Comparison of ENCODE assay signal across 8 cellular contexts in the genomic region with DNA sequence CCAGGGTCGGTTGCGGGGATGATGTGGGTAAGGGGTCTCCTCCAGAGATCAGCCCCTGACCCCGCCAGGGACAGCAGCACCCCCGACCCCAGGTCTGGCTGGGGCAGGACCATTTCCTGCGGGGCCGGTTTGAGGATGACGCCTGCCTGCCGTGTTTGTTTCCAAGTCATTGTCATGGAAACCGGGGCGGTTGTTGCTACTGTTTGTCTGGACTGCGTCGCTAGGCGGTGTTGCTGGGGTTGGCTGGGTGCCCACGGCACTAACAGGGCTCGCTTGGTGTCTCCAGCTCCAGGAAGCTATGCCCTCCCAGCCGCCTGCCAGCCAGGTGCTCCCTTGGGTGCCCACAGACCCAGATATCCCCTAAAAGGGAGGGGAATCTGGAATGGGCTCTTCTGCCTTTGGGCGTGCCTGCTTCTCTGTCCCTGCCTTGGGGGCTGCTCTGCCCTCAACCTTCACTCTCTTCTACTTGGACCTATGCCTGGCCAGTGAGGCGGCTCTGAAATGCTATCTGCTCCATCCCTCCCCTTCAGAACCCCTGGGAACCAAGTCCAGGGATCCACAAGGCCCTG. TPM values are rescaled to one million over a fixed set of nuclear protein-coding genes. Genes with fewer than 3 reads are reported as not detected.
DNase-seq lines count a peak whose midpoint lies in the region; ATAC-seq and TF ChIP-seq lines count a peak whose summit lies in the region.

No MANE protein-coding gene starts in this region.

- H3K27ac Mint-ChIP-seq in activated naive CD8-positive, alpha-beta T cell treated with anti-CD3 and anti-CD28 coated beads, Interleukin-2, amount 10 ng/mL, durations not matched to agents 7 days and 5 days = peak overlapping the region; percentile 97

- no peak overlapping the region for H2AFZ ChIP-seq in HCT116 (ENCODE audit: low read depth, low read length, poor library complexity, severe bottlenecking)
- H2AFZ ChIP-seq in trophoblast cell (ENCODE audit: insufficient read depth, low read length, poor library complexity) = peak overlapping the region; percentile 19

- peak overlapping the region; percentile 100 for H3K4me2 ChIP-seq in HCT116 (ENCODE audit: low read length)
- H3K4me2 ChIP-seq in trophoblast cell (ENCODE audit: low read length) = peak overlapping the region; percentile 56

- peaks cover 23 to 67% of the 10 kb centered on the region in 2 experiments for H3K4me1 ChIP-seq in HCT116 (ENCODE audit: control insufficient read depth in 1 of 2, insufficient read depth in 2 of 2, low read length in 2 of 2)
- H3K4me1 ChIP-seq in trophoblast cell (ENCODE audit: control insufficient read depth in 1 of 2, insufficient read depth in 2 of 2, low read length in 2 of 2) = peaks cover 21 to 31% of the 10 kb centered on the region in 2 experiments
- H3K4me1 ChIP-seq in thyroid gland = peaks cover 50 to 74% of the 10 kb centered on the region in 2 donors

- H4K12ac ChIP-seq in trophoblast cell (ENCODE audit: low read depth, low read length) = no peak overlapping the region

- no TSS peak for BruUV-seq in HCT116 (replicated peaks; lab: Mats Ljungman, UMichigan)

- peak overlapping the region; percentile 58 for H3K27ac ChIP-seq in HCT116 (ENCODE audit: low read depth, low read length)
- H3K27ac ChIP-seq in trophoblast cell (ENCODE audit: low read depth, low read length) = no peak overlapping the region
- peak overlapping the region; percentile 90 to 97 (median 95) for H3K27ac ChIP-seq in thyroid gland

- H4K91ac ChIP-seq in trophoblast cell (ENCODE audit: low read depth, low read length) = peak overlapping the region; percentile 91

- no peaks in the 10 kb centered on the region for H3K36me3 ChIP-seq in HCT116 (ENCODE audit: control insufficient read depth in 1 of 2, insufficient read depth in 2 of 2, low read length in 2 of 2)
- peaks cover 2 to 5% of the 10 kb centered on the region in 2 experiments for H3K36me3 ChIP-seq in trophoblast cell (ENCODE audit: control insufficient read depth in 1 of 2, insufficient read depth in 2 of 2, low read length in 2 of 2)
- peaks cover 4 to 6% of the 10 kb centered on the region in 2 donors for H3K36me3 ChIP-seq in thyroid gland

- peak overlapping the region; percentile 20 for H2BK12ac ChIP-seq in trophoblast cell (ENCODE audit: low read length)

- DNase-seq in DMS53 (lab: John Stamatoyannopoulos, UW) = peak; percentile 98
- peak; percentile 95 for DNase-seq in HCT116 (ENCODE audit: low read depth, low spot score)
- DNase-seq in NCI-H1092 treated with DMSO at 0.1 percent for 48 hours (lab: John Stamatoyannopoulos, UW) = peak; percentile 94
- peak; percentile 76 for DNase-seq in SKM-1 treated with dmso at 0.1 percent for 144 hours (lab: John Stamatoyannopoulos, UW; ENCODE audit: unreplicated experiment)
- peak; percentile 87 for DNase-seq in activated naive CD8-positive, alpha-beta T cell treated with anti-CD3 and anti-CD28 coated beads, Interleukin-2, amount 10 ng/mL, durations not matched to agents 7 days and 5 days
- DNase-seq in Right ventricle myocardium inferior (ENCODE audit: missing footprints) = peak; percentile 97
- peak; percentile 98 to 99 for DNase-seq in trophoblast cell
- DNase-seq in thyroid gland = peak; percentile 97 to 98

- peak overlapping the region; percentile 50 for H4K8ac ChIP-seq in trophoblast cell (ENCODE audit: low read depth, low read length)

- RAD21 ChIA-PET in HCT116 (lab: Charles Lee; ENCODE audit: low non-redundant PET in 1 of 2, low total read pairs in 2 of 2, uncharacterized antibody in 2 of 2, unreplicated experiment in 2 of 2) = interaction anchor here in 1 of 2 experiments (1.7 to 2.0 kb wide), 2 partner anchors 8 to 46 kb away, joined by 5 to 16 read pairs; no protein-coding TSS in a partner anchor

- H2BK5ac ChIP-seq in trophoblast cell (ENCODE audit: low read depth, low read length, poor library complexity) = peak overlapping the region; percentile 36

- H3K36me3 Mint-ChIP-seq in activated naive CD8-positive, alpha-beta T cell treated with anti-CD3 and anti-CD28 coated beads, Interleukin-2, amount 10 ng/mL, durations not matched to agents 7 days and 5 days = peaks cover 3% of the 10 kb centered on the region

- peak overlapping the region; percentile 31 for H3K18ac ChIP-seq in trophoblast cell (ENCODE audit: low read length)

- H4K20me1 ChIP-seq in HCT116 (ENCODE audit: insufficient read depth) = no peaks in the 10 kb centered on the region

- H3K9ac ChIP-seq in HCT116 (ENCODE audit: low read length) = peak overlapping the region; percentile 99
- H3K9ac ChIP-seq in trophoblast cell (ENCODE audit: low read length) = no peak overlapping the region

- POLR2A ChIA-PET in HCT116 (lab: Charles Lee) = interaction anchor here (2.2 kb wide), 1 partner anchor 9 kb away, joined by 29 read pairs; a partner anchor contains a TSS
- POLR2A ChIA-PET in activated naive CD8-positive, alpha-beta T cell treated with anti-CD3 and anti-CD28 coated beads, Interleukin-2, amount 10 ng/mL, durations not matched to agents 7 days and 5 days (lab: Charles Lee) = interaction anchor here (0.9 to 3.1 kb wide), 7 partner anchors 9 to 181 kb away, joined by 3 to 118 read pairs (median 5); a partner anchor contains a TSS

- peak overlapping the region; percentile 50 for H3K14ac ChIP-seq in trophoblast cell (ENCODE audit: low read length)

- TF ChIP-seq POLR2A in HCT116 (IDR thresholded peaks at IDR 0.05; ENCODE audit: borderline replicate concordance, extremely low read depth, insufficient read depth, insufficient read length) = no peak
- TF ChIP-seq POLR2A in thyroid gland (IDR thresholded peaks at IDR 0.05) = peak in 1 of 2 donors; percentile 26

- TF ChIP-seq CTCF in HCT116 (IDR thresholded peaks at IDR 0.05 in 2 of 3, conservative IDR thresholded peaks at IDR 0.05 in 1 of 3; ENCODE audit: borderline replicate concordance in 1 of 3, insufficient read depth in 1 of 3, low read depth in 2 of 3, low read length in 2 of 3) (no peak), thyroid gland (IDR thresholded peaks at IDR 0.05) (peak in 3 of 6 experiments; percentile 14 to 22 (median 15))

- CTCF ChIA-PET in HCT116 (lab: Charles Lee) = interaction anchor here (0.6 to 2.4 kb wide), 6 partner anchors 8 to 112 kb away, joined by 3 to 73 read pairs (median 18); no protein-coding TSS in a partner anchor

- H3K27me3 ChIP-seq in HCT116 (ENCODE audit: insufficient read depth, low read length) = no peaks in the 10 kb centered on the region
- H3K27me3 ChIP-seq in trophoblast cell (ENCODE audit: insufficient read depth, low read length) = peaks cover 29% of the 10 kb centered on the region
- no peaks in the 10 kb centered on the region for H3K27me3 ChIP-seq in thyroid gland

- intact Hi-C loops in HCT116 (cut with micrococcal nuclease) = loop anchor here (1.0 kb wide), 1 partner anchor 7 kb away; no protein-coding TSS in a partner anchor
- intact Hi-C loops in Right ventricle myocardium inferior (cut with DNase I) = no loop called here
- intact Hi-C loops in thyroid gland (cut with DNase I) = no loop called here

- H3K79me2 ChIP-seq in HCT116 (ENCODE audit: insufficient read depth, low read length) (no peaks in the 10 kb centered on the region), trophoblast cell (ENCODE audit: control insufficient read depth, insufficient read depth, low read length, poor library complexity) (peaks cover 3% of the 10 kb centered on the region)

- H3K9me3 Mint-ChIP-seq in activated naive CD8-positive, alpha-beta T cell treated with anti-CD3 and anti-CD28 coated beads, Interleukin-2, amount 10 ng/mL, durations not matched to agents 7 days and 5 days = no peaks in the 10 kb centered on the region

- H3K4ac ChIP-seq in trophoblast cell (ENCODE audit: low read depth, low read length) = peak overlapping the region; percentile 25

- H3K27me3 Mint-ChIP-seq in activated naive CD8-positive, alpha-beta T cell treated with anti-CD3 and anti-CD28 coated beads, Interleukin-2, amount 10 ng/mL, durations not matched to agents 7 days and 5 days = peaks cover 19% of the 10 kb centered on the region

- peak overlapping the region; percentile 54 to 77 for H3K4me3 ChIP-seq in HCT116 (replicated peaks in 1 of 2; ENCODE audit: low read depth in 1 of 2, low read length in 2 of 2)
- H3K4me3 ChIP-seq in trophoblast cell (ENCODE audit: low read depth, low read length) = no peak overlapping the region
- peak overlapping the region in 1 of 3 donors; percentile 23 for H3K4me3 ChIP-seq in thyroid gland (replicated peaks in 1 of 3)

- peaks cover 25% of the 10 kb centered on the region for H3K4me1 Mint-ChIP-seq in activated naive CD8-positive, alpha-beta T cell treated with anti-CD3 and anti-CD28 coated beads, Interleukin-2, amount 10 ng/mL, durations not matched to agents 7 days and 5 days

- peaks cover 14% of the 10 kb centered on the region for H3K79me1 ChIP-seq in trophoblast cell (ENCODE audit: low read length)

- ATAC-seq in HCT116 (peak; percentile 57), Right ventricle myocardium inferior (peak; percentile 64)
- ATAC-seq in activated naive CD8-positive, alpha-beta T cell treated with anti-CD3 and anti-CD28 coated beads, Interleukin-2, amount 10 ng/mL, durations not matched to agents 7 days and 5 days (ENCODE audit: low read depth) = peak; percentile 65

- H3K9me2 ChIP-seq in HCT116 (ENCODE audit: insufficient read depth) = no peaks in the 10 kb centered on the region

- H3K9me3 ChIP-seq in HCT116 (ENCODE audit: control insufficient read depth in 1 of 2, insufficient read depth in 1 of 2, low read depth in 1 of 2, low read length in 2 of 2) (no peaks in the 10 kb centered on the region), trophoblast cell (ENCODE audit: insufficient read depth, low read depth, low read length) (peaks cover 5% of the 10 kb centered on the region), thyroid gland (no peaks in the 10 kb centered on the region)

- H2AK5ac ChIP-seq in trophoblast cell (ENCODE audit: low read length) = peak overlapping the region; percentile 21

- H3K4me3 Mint-ChIP-seq in activated naive CD8-positive, alpha-beta T cell treated with anti-CD3 and anti-CD28 coated beads, Interleukin-2, amount 10 ng/mL, durations not matched to agents 7 days and 5 days = peak overlapping the region; percentile 65

- no peak overlapping the region for H3K23ac ChIP-seq in trophoblast cell (ENCODE audit: low read length)

- no peak for TF ChIP-seq RAD21 in HCT116 (IDR thresholded peaks at IDR 0.05; ENCODE audit: low read depth)

- WGBS in trophoblast cell (ENCODE audit: extremely low coverage, insufficient coverage, insufficient read length) = no CpG with 5 or more reads among the region's 18 CpGs
- WGBS in thyroid gland, 2 donors = 0 to 1% methylated on average over 14 to 16 of the region's 18 CpGs

- peak overlapping the region; percentile 75 for H2BK120ac ChIP-seq in trophoblast cell (ENCODE audit: insufficient read depth, low read length, poor library complexity)

RNA-seq across cellular contexts. Expression of a gene that starts 4.7 kb away (rescaled TPM):
- total RNA-seq in HCT116 (2021; ENCODE audit: unreplicated experiment) (260 TPM), Right ventricle myocardium inferior (82.0 TPM), thyroid gland (10 to 100 TPM in 3 of 4 donors, 1 to 10 TPM in 1; 6.0 to 30.8 (median 18.5) TPM)
- polyA plus RNA-seq in HCT116 (2012) = 613 and 656 TPM in 2 replicates
- total RNA-seq in activated naive CD8-positive, alpha-beta T cell treated with anti-CD3 and anti-CD28 coated beads, Interleukin-2, amount 10 ng/mL, durations not matched to agents 7 days and 5 days = 100 to 1,000 TPM; 445 to 453 TPM
- polyA plus RNA-seq in trophoblast cell (2013) = 44.7 and 45.0 TPM in 2 replicates

RNA-seq across cellular contexts. Expression of a gene that starts 7.3 kb away (rescaled TPM):
- total RNA-seq in HCT116 (2021; ENCODE audit: unreplicated experiment) (31.1 TPM), Right ventricle myocardium inferior (1,081 TPM), thyroid gland (100 to 1,000 TPM; 101 to 160 (median 136) TPM)
- 37.8 and 43.3 TPM in 2 replicates for polyA plus RNA-seq in HCT116 (2012)
- 1 to 10 TPM; 1.2 to 1.6 TPM for total RNA-seq in activated naive CD8-positive, alpha-beta T cell treated with anti-CD3 and anti-CD28 coated beads, Interleukin-2, amount 10 ng/mL, durations not matched to agents 7 days and 5 days
- 85.1 and 90.0 TPM in 2 replicates for polyA plus RNA-seq in trophoblast cell (2013)

RNA-seq across cellular contexts. Expression of a gene that starts 9.1 kb away (rescaled TPM):
- total RNA-seq in HCT116 (2021; ENCODE audit: unreplicated experiment) = 40.4 TPM
- polyA plus RNA-seq in HCT116 (2012) = 30.8 and 33.5 TPM in 2 replicates
- 10 to 100 TPM; 43.3 to 47.6 TPM for total RNA-seq in activated naive CD8-positive, alpha-beta T cell treated with anti-CD3 and anti-CD28 coated beads, Interleukin-2, amount 10 ng/mL, durations not matched to agents 7 days and 5 days
- 6.4 TPM for total RNA-seq in Right ventricle myocardium inferior
- polyA plus RNA-seq in trophoblast cell (2013) = 8.8 and 8.9 TPM in 2 replicates
- total RNA-seq in thyroid gland = 10 to 100 TPM in 2 of 4 donors, 1 to 10 TPM in 2; 3.4 to 13.9 (median 8.5) TPM

RNA-seq across cellular contexts. Expression of a gene that starts 44.4 kb away (rescaled TPM):
- total RNA-seq in HCT116 (2021; ENCODE audit: unreplicated experiment) (5.5 TPM), Right ventricle myocardium inferior (3.4 TPM), thyroid gland (10 to 100 TPM in 3 of 4 donors, 1 to 10 TPM in 1; 9.3 to 19.1 (median 15.2) TPM)
- polyA plus RNA-seq in HCT116 (2012) = 3.4 and 4.6 TPM in 2 replicates
- total RNA-seq in activated naive CD8-positive, alpha-beta T cell treated with anti-CD3 and anti-CD28 coated beads, Interleukin-2, amount 10 ng/mL, durations not matched to agents 7 days and 5 days = 1 to 10 TPM; 8.1 to 8.8 TPM
- polyA plus RNA-seq in trophoblast cell (2013) = 0.12 TPM in 2 replicates

Comparison
In these comparisons a context has a peak if more than half of its experiments do, and no peak if none do; other contexts are left out.
1. RNA of a gene that starts 7.3 kb away (total RNA-seq): 1,081 TPM in Right ventricle myocardium inferior (single experiment), 101 to 160 TPM in thyroid gland and 31.1 TPM in HCT116 (single experiment); 1.2 to 1.6 TPM in activated naive CD8-positive, alpha-beta T cell treated with anti-CD3 and anti-CD28 coated beads, Interleukin-2, amount 10 ng/mL, durations not matched to agents 7 days and 5 days; every median in the first group is over 10 times any median in the second.
2. Peak in every context shown above with its lines, with median percentiles within 50 percentile points of each other: DNase-seq and ATAC-seq.